In the genomic region with DNA sequence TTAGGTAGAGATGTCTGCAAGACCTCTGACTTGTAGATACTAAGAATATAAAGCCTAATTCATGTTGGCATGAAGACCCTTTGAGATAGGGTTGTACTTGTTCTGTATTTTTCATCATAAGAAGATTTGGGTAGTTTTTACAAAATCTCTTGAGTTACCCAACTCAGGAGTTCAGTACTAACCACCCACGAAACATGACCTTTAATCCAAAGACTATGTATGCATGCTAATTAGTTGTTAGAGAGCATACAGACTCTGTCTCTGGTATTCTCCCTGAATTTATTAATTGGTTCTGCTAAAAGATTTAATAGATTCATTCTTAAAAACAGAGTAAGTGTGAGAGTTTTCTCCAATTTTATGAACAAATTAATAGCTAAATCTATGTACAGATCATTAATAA, we compare ENCODE assay signal across 21 cellular contexts.
"Had no signal": no experiment of that assay in that cellular context is flagged by ENCODE, and none has a peak within 500 bp of the region (broad histone marks: within the 10 kb centered on the region; RNA-seq: fewer than 3 reads in every experiment).

No MANE protein-coding gene starts in this region.

- H3K27ac ChIP-seq: SJSA1, SK-N-MC had no signal

- DNase-seq: Karpas-422, KG1, MG63, NCI-H1092, NCI-H1105 treated with DMSO at 0.1 percent for 48 hours, NCI-H1417 treated with DMSO at 0.1 percent for 48 hours, NCI-H146, NCI-H1930, NCI-H2081, NCI-H2107, NCI-H446, NCI-H510A, NCI-H524 treated with DMSO at 0.1 percent for 48 hours, NCI-H69, NCI-H774, Right ventricle myocardium superior, RPMI8226, SIG-M5 had no signal

- FAIRE-seq: RCC 7860 had no signal

- H3K4me3 ChIP-seq: MG63, SJSA1, SK-N-MC had no signal

- H3K36me3 ChIP-seq: MG63, SJSA1 had no signal

- H3K9me3 ChIP-seq: MG63, SJSA1 had no signal

- H3K27me3 ChIP-seq: MG63, SJSA1 had no signal
